18 cellular contexts compared by ENCODE assay signal in genomic region chr5:149572576-149573231, GRCh38.
"Had no signal": no experiment of that assay in that cellular context is flagged by ENCODE, and none has a peak within 500 bp of the region (broad histone marks: within the 10 kb centered on the region; RNA-seq: fewer than 3 reads in every experiment).

No MANE protein-coding gene starts in this region.

- DNase-seq: effector memory CD8-positive, alpha-beta T cell; erythroblast; left lung; lower lobe of right lung; pancreas; retina; stimulated activated CD4-positive, alpha-beta T cell treated with anti-CD3 and anti-CD28 coated beads, Interleukin-12 subunit alpha, Interleukin-12 subunit beta, amount 100 ng/mL, for 4 hours; stimulated activated CD4-positive, alpha-beta T cell treated with anti-CD3 and anti-CD28 coated beads, Interleukin-1b, Interleukin-23, amount 100 ng/mL, for 48 hours; stimulated activated CD4-positive, alpha-beta T cell treated with anti-CD3 and anti-CD28 coated beads, Interleukin-4, amount 100 ng/mL, for 1 hour; stimulated activated CD8-positive, alpha-beta memory T cell treated with anti-CD3 and anti-CD28 coated beads, Interleukin-4, amount 100 ng/mL, for 48 hours; stimulated activated naive CD4-positive, alpha-beta T cell; stimulated activated naive CD8-positive, alpha-beta T cell treated with anti-CD3 and anti-CD28 coated beads, Interleukin-15, amount 100 ng/mL, for 72 hours; thyroid gland had no signal

- H3K27ac ChIP-seq: coronary artery, left lung, lower lobe of right lung, neutrophil, pancreas, thyroid gland had no signal

- H3K4me3 ChIP-seq: coronary artery, left lung, lower lobe of right lung, pancreas, smooth muscle cell, thyroid gland had no signal

- H3K36me3 ChIP-seq: left lung, lower lobe of right lung, neutrophil, pancreas, thyroid gland had no signal

- H3K4me1 ChIP-seq: left lung, lower lobe of right lung, pancreas, thyroid gland had no signal

- ATAC-seq: effector memory CD8-positive, alpha-beta T cell; left lung; lower lobe of right lung; natural killer cell treated with Interleukin-12 subunit alpha and Interleukin-12 subunit beta and Interleukin-15 and Interleukin-18, amount 100 ng/mL, for 72 hours; sciatic nerve; stimulated activated naive CD8-positive, alpha-beta T cell treated with anti-CD3 and anti-CD28 coated beads, Interleukin-15, amount 100 ng/mL, for 72 hours had no signal

- H3K27me3 ChIP-seq: left lung, neutrophil, pancreas, thyroid gland had no signal

- H3K9me3 ChIP-seq: left lung, lower lobe of right lung, neutrophil, pancreas, thyroid gland had no signal
